11 cellular contexts compared by ENCODE assay signal in genomic region chr7:121079425-121080169, GRCh38.
DNase-seq lines count a peak whose midpoint lies in the region; ATAC-seq and TF ChIP-seq lines count a peak whose summit lies in the region.
"Had no signal": no experiment of that assay in that cellular context is flagged by ENCODE, and none has a peak within 500 bp of the region (broad histone marks: within the 10 kb centered on the region; RNA-seq: fewer than 3 reads in every experiment).

No MANE protein-coding gene starts in this region.

- TF ChIP-seq POLR2A in IMR-90 (IDR thresholded peaks at IDR 0.05; ENCODE audit: low read depth, low read length): no peak

- H3K56ac ChIP-seq in IMR-90 (ENCODE audit: extremely low read depth, insufficient read depth, low read length): no peak overlapping the region

- H2BK15ac ChIP-seq in IMR-90 (ENCODE audit: low read depth, low read length): peak overlapping the region; percentile 52; the same call in 1 of the 3 replicates

- H4K20me1 ChIP-seq in IMR-90 (ENCODE audit: insufficient read depth, low read length): no peaks in the 10 kb centered on the region

- peak overlapping the region; percentile 7; the same call in 1 of the 2 replicates for H2BK120ac ChIP-seq in IMR-90 (ENCODE audit: low read depth, low read length)

- H3K27me3 ChIP-seq in IMR-90 (ENCODE audit: control insufficient read depth, insufficient read depth, low read length) (no peaks in the 10 kb centered on the region), adipocyte (replicated peaks; ENCODE audit: control insufficient read depth, insufficient read depth, low read length) (no peaks in the 10 kb centered on the region), skeletal muscle tissue (ENCODE audit: control insufficient read depth in 3 of 3, insufficient read depth in 3 of 3, low read length in 3 of 3) (no peaks in the 10 kb centered on the region)
- H3K27me3 ChIP-seq: suprapubic skin had no signal

- peaks cover 11% of the 10 kb centered on the region for H3K9me1 ChIP-seq in IMR-90 (ENCODE audit: insufficient read depth, low read length)

- H3K4ac ChIP-seq in IMR-90 (ENCODE audit: low read depth, low read length): peak overlapping the region; percentile 76

- 0 out of 2 replicates have a peak overlapping the region, but pooled peaks have one; percentile 9 for H2BK20ac ChIP-seq in IMR-90 (ENCODE audit: low read depth, low read length)

- peaks cover 24 to 49% of the 10 kb centered on the region in 2 experiments for H3K79me1 ChIP-seq in IMR-90 (ENCODE audit: low read depth in 1 of 2, low read length in 2 of 2)

- H3K4me1 ChIP-seq in IMR-90 (ENCODE audit: control insufficient read depth, insufficient read depth, low read length) (peaks cover 14% of the 10 kb centered on the region), adipocyte (ENCODE audit: control insufficient read depth, insufficient read depth, low read length) (peaks cover 64% of the 10 kb centered on the region), skeletal muscle tissue (ENCODE audit: control insufficient read depth in 3 of 3, insufficient read depth in 3 of 3, low read length in 3 of 3) (peaks cover 28 to 43% (median 38%) of the 10 kb centered on the region in 3 donors)
- H3K4me1 ChIP-seq: suprapubic skin had no signal

- peak overlapping the region; percentile 24 for H3K14ac ChIP-seq in IMR-90 (replicated peaks; ENCODE audit: low read depth, low read length)

- WGBS in IMR-90 (ENCODE audit: extremely low coverage in 2 of 2, insufficient read length in 1 of 2), 2 experiments: 100% methylated on average over 1 of the region's 5 CpGs; no CpG with 5 or more reads in 1 of the 2 experiments

- H3K9ac ChIP-seq in IMR-90 (ENCODE audit: low read depth, low read length): no peak overlapping the region
- no peak overlapping the region for H3K9ac ChIP-seq in adipocyte (ENCODE audit: low read length)
- no peak overlapping the region for H3K9ac ChIP-seq in skeletal muscle tissue (ENCODE audit: low read depth in 1 of 3, low read length in 3 of 3)

- H3K9me3 ChIP-seq in IMR-90 (ENCODE audit: control insufficient read depth, insufficient read depth, low read length): no peaks in the 10 kb centered on the region
- H3K9me3 ChIP-seq in adipocyte (ENCODE audit: control insufficient read depth, low read length): no peaks in the 10 kb centered on the region
- H3K9me3 ChIP-seq in skeletal muscle tissue (ENCODE audit: control insufficient read depth in 3 of 3, low read length in 3 of 3): no peaks in the 10 kb centered on the region
- H3K9me3 ChIP-seq: suprapubic skin had no signal

- H4K8ac ChIP-seq in IMR-90 (ENCODE audit: low read depth in 2 of 2, low read length in 2 of 2): peak overlapping the region in 1 of 2 experiments; percentile 0; a peak in 1 of 4 replicates

- H2BK5ac ChIP-seq in IMR-90 (ENCODE audit: low read depth, low read length, poor library complexity, severe bottlenecking): peak overlapping the region; percentile 70

- peak overlapping the region; percentile 21; the same call in 1 of the 2 replicates for H3K23ac ChIP-seq in IMR-90 (ENCODE audit: low read depth, low read length)

- peak overlapping the region; percentile 27; the same call in 1 of the 2 replicates for H3K4me2 ChIP-seq in IMR-90 (ENCODE audit: low read depth, low read length)

- CTCF ChIA-PET in IMR-90 (lab: Yijun Ruan, JAX): interaction anchor here (6.1 kb wide), 1 partner anchor 91 kb away, joined by 46 read pairs; the partner anchor contains the start of gene CPED1

- dilution Hi-C loops in IMR-90 (cut with HindIII; ENCODE audit: low sequenced_read_pairs, unreplicated experiment): loop anchor here (25.0 kb wide), 1 partner anchor 92 kb away; the partner anchor contains the start of gene CPED1

- H3K27ac ChIP-seq in IMR-90 (ENCODE audit: insufficient read depth, low read length) (no peak overlapping the region), skeletal muscle tissue (ENCODE audit: low read depth, low read length) (peak overlapping the region; percentile 11)
- H3K27ac ChIP-seq: suprapubic skin had no signal

- peak overlapping the region; percentile 2; the same call in 1 of the 2 replicates for H4K5ac ChIP-seq in IMR-90 (ENCODE audit: low read depth, low read length)

- in situ Hi-C loops in IMR-90 (cut with MboI; ENCODE audit: low sequenced_read_pairs): loop anchor here (5.0 kb wide), 1 partner anchor 87 kb away; no protein-coding TSS in a partner anchor

- no peak overlapping the region; the same call in 1 of the 2 replicates for H2AK5ac ChIP-seq in IMR-90 (ENCODE audit: low read depth, low read length)

- no TSS peak for BruUV-seq in IMR-90 (replicated peaks; lab: Mats Ljungman, UMichigan)

- POLR2A ChIA-PET in IMR-90 (lab: Charles Lee; ENCODE audit: unreplicated experiment): no interaction called here

- TF ChIP-seq RAD21 in IMR-90 (IDR thresholded peaks at IDR 0.05; ENCODE audit: low read length): peak; percentile 32

- H2AK9ac ChIP-seq in IMR-90 (replicated peaks; ENCODE audit: low read depth, low read length, poor library complexity): no peak overlapping the region

- peak; percentile 28 for TF ChIP-seq CTCF in IMR-90 (conservative IDR thresholded peaks at IDR 0.05; ENCODE audit: low read depth, low read length)
- TF ChIP-seq CTCF in foreskin fibroblast (IDR thresholded peaks at IDR 0.05; ENCODE audit: low read depth, low read length): peak; percentile 32

- H3K18ac ChIP-seq in IMR-90 (ENCODE audit: low read depth, low read length): peak overlapping the region; percentile 51; the same call in 1 of the 2 replicates

- no peaks in the 10 kb centered on the region for H3K36me3 ChIP-seq in IMR-90 (ENCODE audit: control insufficient read depth, insufficient read depth, low read length)
- no peaks in the 10 kb centered on the region for H3K36me3 ChIP-seq in adipocyte (ENCODE audit: control insufficient read depth, insufficient read depth, low read length, severe bottlenecking)
- no peaks in the 10 kb centered on the region for H3K36me3 ChIP-seq in skeletal muscle tissue (ENCODE audit: control insufficient read depth in 3 of 3, insufficient read depth in 3 of 3, low read length in 3 of 3)
- H3K36me3 ChIP-seq: suprapubic skin had no signal

- no peak for ATAC-seq in IMR-90 (ENCODE audit: low read depth)
- ATAC-seq: right cardiac atrium had no signal

- intact Hi-C loops in IMR-90 (cut with micrococcal nuclease): loop anchor here (2.0 to 10.0 kb wide), 3 partner anchors 221 to 495 kb away; partner anchors contain the start of gene TSPAN12

- H4K91ac ChIP-seq in IMR-90 (ENCODE audit: insufficient read depth, low read depth, low read length): peak overlapping the region; percentile 16; the same call in 1 of the 2 replicates

- H3K4me3 ChIP-seq in IMR-90 (ENCODE audit: insufficient read depth, low read depth, low read length): no peak overlapping the region
- H3K4me3 ChIP-seq in adipocyte (ENCODE audit: low read length): no peak overlapping the region
- H3K4me3 ChIP-seq in foreskin fibroblast (ENCODE audit: low read depth in 1 of 2, low read length in 2 of 2): no peak overlapping the region
- no peak overlapping the region for H3K4me3 ChIP-seq in skeletal muscle tissue (ENCODE audit: low read length in 3 of 3)
- H3K4me3 ChIP-seq: suprapubic skin had no signal

- no peak overlapping the region for H2AFZ ChIP-seq in IMR-90 (replicated peaks; ENCODE audit: low read length, poor library complexity)

- DNase-seq in IMR-90: peak; percentile 51
- DNase-seq in adipocyte (ENCODE audit: low read depth): peak; percentile 32
- peak in 1 of 2 donors; percentile 48 for DNase-seq in foreskin fibroblast
- no peak for DNase-seq in activated CD4-positive, CD25-positive, alpha-beta regulatory T cell (lab: John Stamatoyannopoulos, UW)
- DNase-seq in KG1 (lab: John Stamatoyannopoulos, UW): no peak
- no peak for DNase-seq in activated naive CD4-positive, alpha-beta T cell treated with Interleukin-2 at 50 U/mL for 16 hours
- DNase-seq: activated CD4-positive, alpha-beta T cell treated with anti-CD3 and anti-CD28 coated beads, Interleukin-2, amount 10 ng/mL, durations not matched to agents 7 days and 5 days; NCI-H345; right cardiac atrium had no signal

TF ChIP-seq in IMR-90, 13 proteins besides CTCF, POLR2A, EP300 and RAD21:
- TF ChIP-seq MAFK (IDR thresholded peaks at IDR 0.05; ENCODE audit: low read depth, low read length) (no peak), SMC3 (IDR thresholded peaks at IDR 0.05; ENCODE audit: low read depth, low read length) (no peak), FOS (IDR thresholded peaks at IDR 0.05; ENCODE audit: low read depth, low read length) (no peak), NFE2L2 (IDR thresholded peaks at IDR 0.05; ENCODE audit: low read depth, low read length) (no peak), BHLHE40 (IDR thresholded peaks at IDR 0.05; ENCODE audit: low read depth, low read length) (no peak), RCOR1 (IDR thresholded peaks at IDR 0.05; ENCODE audit: insufficient replicate concordance, low read length) (no peak), MAZ (IDR thresholded peaks at IDR 0.05; ENCODE audit: borderline replicate concordance, low read depth, low read length) (no peak), ELK1 (IDR thresholded peaks at IDR 0.05; ENCODE audit: borderline replicate concordance, low read depth, low read length) (no peak), CHD1 (IDR thresholded peaks at IDR 0.05; ENCODE audit: low read depth, low read length) (no peak)

Comparison
In these comparisons a context has a peak if more than half of its experiments do, and no peak if none do; other contexts are left out.
1. DNase-seq: peak in IMR-90 (single experiment) and adipocyte (single experiment); none in activated CD4-positive, CD25-positive, alpha-beta regulatory T cell (0 of 4), KG1 (single experiment) and activated naive CD4-positive, alpha-beta T cell treated with Interleukin-2 at 50 U/mL for 16 hours (single experiment).